24 cellular contexts compared by ENCODE assay signal in the genomic region with DNA sequence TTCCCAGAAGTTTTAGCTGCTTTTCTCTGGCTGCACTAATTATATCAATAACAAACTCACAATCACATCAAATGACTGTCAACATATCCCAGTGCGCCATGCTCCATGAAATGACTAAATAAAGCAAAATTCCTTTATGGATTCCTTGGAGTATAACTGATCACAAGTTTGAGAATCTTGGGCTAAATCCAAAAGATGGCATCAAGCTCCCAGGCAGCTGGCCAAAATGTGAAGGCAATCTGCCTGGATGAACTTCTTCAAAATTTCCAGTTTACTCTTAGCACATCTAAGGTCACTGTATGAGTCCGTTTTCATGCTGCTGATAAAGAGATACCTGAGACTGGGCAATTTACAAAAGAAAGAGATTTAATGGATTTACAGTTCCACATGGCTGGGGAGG.
DNase-seq lines count a peak whose midpoint lies in the region; ATAC-seq and TF ChIP-seq lines count a peak whose summit lies in the region.
"Had no signal": no experiment of that assay in that cellular context is flagged by ENCODE, and none has a peak within 500 bp of the region (broad histone marks: within the 10 kb centered on the region; RNA-seq: fewer than 3 reads in every experiment).

No MANE protein-coding gene starts in this region.

- no peaks in the 10 kb centered on the region for H3K9me3 Mint-ChIP-seq in stimulated activated naive B cell treated with anti-CD40 and anti-IgM and Interleukin-4, amounts not matched to agents 10 μg/mL and 1 μg/mL and 100 μg/mL, for 72 hours
- H3K9me3 Mint-ChIP-seq: activated naive CD8-positive, alpha-beta T cell treated with anti-CD3 and anti-CD28 coated beads for 36 hours; activated T-helper 1 cell treated with anti-CD3 and anti-CD28 coated beads, Interleukin-12 subunit alpha, Interleukin-12 subunit beta, Interleukin-2, Interleukin-4 antibody, amounts not matched to agents 30 ng/mL and 10 ng/mL and 1 ng/mL, durations not matched to agents 14 hours and 24 hours and 36 hours; natural killer cell; T-helper 1 cell treated with Interleukin-12 subunit alpha and Interleukin-12 subunit beta and Interleukin-4 antibody, amounts not matched to agents 30 μg/mL and 1 μg/mL, for 36 hours had no signal

- no peak overlapping the region for H3K4me3 ChIP-seq in osteoblast (ENCODE audit: insufficient read depth, low read length)
- H3K4me3 ChIP-seq: BLaER1, cardiac muscle cell, uterus had no signal

- peak overlapping the region; percentile 87 for H3K4me2 ChIP-seq in osteoblast (ENCODE audit: insufficient read depth, low read length)

- H3K27ac ChIP-seq in osteoblast (ENCODE audit: low read depth, low read length), result peak overlapping the region; percentile 92
- H3K27ac ChIP-seq: BLaER1, cardiac muscle cell, uterus had no signal

- no peaks in the 10 kb centered on the region for H3K36me3 Mint-ChIP-seq in stimulated activated naive B cell treated with anti-CD40 and anti-IgM and Interleukin-4, amounts not matched to agents 10 μg/mL and 1 μg/mL and 100 μg/mL, for 72 hours
- H3K36me3 Mint-ChIP-seq: activated naive CD8-positive, alpha-beta T cell treated with anti-CD3 and anti-CD28 coated beads for 36 hours; natural killer cell had no signal

- TF ChIP-seq CTCF in osteoblast (IDR thresholded peaks at IDR 0.05; ENCODE audit: extremely low read depth, low read depth, low read length), result no peak

- no peaks in the 10 kb centered on the region for H3K79me2 ChIP-seq in osteoblast (ENCODE audit: insufficient read depth, low read length)

- ATAC-seq in HG03521 (IDR thresholded peaks at IDR 0.05; ENCODE audit: unreplicated experiment), result no peak
- no peak for ATAC-seq in activated CD4-positive, CD25-positive, alpha-beta regulatory T cell treated with anti-CD3 and anti-CD28 coated beads, Interleukin-2, amount 50 U/mL, for 24 hours
- no peak for ATAC-seq in stimulated activated naive B cell treated with anti-CD40 and anti-IgM and Interleukin-4, amounts not matched to agents 10 μg/mL and 1 μg/mL and 100 μg/mL, for 72 hours (replicated peaks)
- ATAC-seq: natural killer cell, WTC11 had no signal

- no peaks in the 10 kb centered on the region for H3K9me3 ChIP-seq in osteoblast (ENCODE audit: low read depth, low read length)
- H3K9me3 ChIP-seq: BLaER1, uterus had no signal

- no peak overlapping the region for H2AFZ ChIP-seq in osteoblast (ENCODE audit: low read length)

- H4K20me1 ChIP-seq in osteoblast (ENCODE audit: insufficient read depth, low read length), result no peaks in the 10 kb centered on the region
- H4K20me1 ChIP-seq: BLaER1 had no signal

- H3K27me3 Mint-ChIP-seq in stimulated activated naive B cell treated with anti-CD40 and anti-IgM and Interleukin-4, amounts not matched to agents 10 μg/mL and 1 μg/mL and 100 μg/mL, for 72 hours, result peaks cover 47 to 70% of the 10 kb centered on the region in 2 donors

- H3K4me1 Mint-ChIP-seq in stimulated activated naive B cell treated with anti-CD40 and anti-IgM and Interleukin-4, amounts not matched to agents 10 μg/mL and 1 μg/mL and 100 μg/mL, for 72 hours, result peaks cover 6 to 22% of the 10 kb centered on the region in 2 donors

- no peaks in the 10 kb centered on the region for H3K36me3 ChIP-seq in osteoblast (ENCODE audit: insufficient read depth, low read length)
- H3K36me3 ChIP-seq: BLaER1, cardiac muscle cell, uterus had no signal

- no peak overlapping the region for H3K27ac Mint-ChIP-seq in stimulated activated naive B cell treated with anti-CD40 and anti-IgM and Interleukin-4, amounts not matched to agents 10 μg/mL and 1 μg/mL and 100 μg/mL, for 72 hours
- H3K27ac Mint-ChIP-seq: activated naive CD8-positive, alpha-beta T cell treated with anti-CD3 and anti-CD28 coated beads for 36 hours; activated T-helper 1 cell treated with anti-CD3 and anti-CD28 coated beads, Interleukin-12 subunit alpha, Interleukin-12 subunit beta, Interleukin-2, Interleukin-4 antibody, amounts not matched to agents 30 ng/mL and 10 ng/mL and 1 ng/mL, durations not matched to agents 14 hours and 24 hours and 36 hours; natural killer cell; T-helper 1 cell treated with Interleukin-12 subunit alpha and Interleukin-12 subunit beta and Interleukin-4 antibody, amounts not matched to agents 30 μg/mL and 1 μg/mL, for 36 hours; WTC11 had no signal

- DNase-seq in ELR (ENCODE audit: low read depth) (peak; percentile 33), RPMI7951 (ENCODE audit: low read depth) (peak; percentile 47), dedifferentiated amniotic fluid mesenchymal stem cell (ENCODE audit: extremely low spot score) (peak; percentile 59), osteoblast (ENCODE audit: insufficient read length, low spot score, missing footprints) (no peak)
- no peak for DNase-seq in stimulated activated naive B cell treated with anti-CD40 and anti-IgM and Interleukin-4, amounts not matched to agents 10 μg/mL and 1 μg/mL and 100 μg/mL, for 72 hours
- DNase-seq: activated naive CD8-positive, alpha-beta T cell treated with anti-CD3 and anti-CD28 coated beads for 36 hours; effector CD8-positive, alpha-beta T cell; hippocampal formation; natural killer cell; NCI-H2107; NCI-H69; posterior cingulate gyrus; SHP77 treated with DMSO at 0.1 percent for 48 hours; small intestine; stimulated activated CD8-positive, alpha-beta memory T cell treated with anti-CD3 and anti-CD28 coated beads, Interleukin-4, amount 100 ng/mL, for 48 hours; substantia nigra; uterus had no signal

- H3K27me3 ChIP-seq in osteoblast (ENCODE audit: insufficient read depth, low read length), result no peaks in the 10 kb centered on the region
- H3K27me3 ChIP-seq: BLaER1, uterus had no signal

- H3K4me1 ChIP-seq in osteoblast (ENCODE audit: insufficient read depth, low read length), result peaks cover 25% of the 10 kb centered on the region
- H3K4me1 ChIP-seq: uterus had no signal

- H3K4me3 Mint-ChIP-seq in stimulated activated naive B cell treated with anti-CD40 and anti-IgM and Interleukin-4, amounts not matched to agents 10 μg/mL and 1 μg/mL and 100 μg/mL, for 72 hours, result no peak overlapping the region
- H3K4me3 Mint-ChIP-seq: activated naive CD8-positive, alpha-beta T cell treated with anti-CD3 and anti-CD28 coated beads for 36 hours; activated T-helper 1 cell treated with anti-CD3 and anti-CD28 coated beads, Interleukin-12 subunit alpha, Interleukin-12 subunit beta, Interleukin-2, Interleukin-4 antibody, amounts not matched to agents 30 ng/mL and 10 ng/mL and 1 ng/mL, durations not matched to agents 14 hours and 24 hours and 36 hours; natural killer cell; T-helper 1 cell treated with Interleukin-12 subunit alpha and Interleukin-12 subunit beta and Interleukin-4 antibody, amounts not matched to agents 30 μg/mL and 1 μg/mL, for 36 hours; WTC11 had no signal

Comparison
In these comparisons a context has a peak if more than half of its experiments do, and no peak if none do; other contexts are left out.
1. DNase-seq: peak in ELR (single experiment), RPMI7951 (single experiment) and dedifferentiated amniotic fluid mesenchymal stem cell (single experiment); none in osteoblast (single experiment) and stimulated activated naive B cell treated with anti-CD40 and anti-IgM and Interleukin-4, amounts not matched to agents 10 μg/mL and 1 μg/mL and 100 μg/mL, for 72 hours (single experiment).